In genomic region chr13:27644302-27644701, GRCh38 we compare ENCODE assay signal across 12 cellular contexts. TPM values are rescaled to one million over a fixed set of nuclear protein-coding genes. Genes with fewer than 3 reads are reported as not detected.
DNase-seq lines count a peak whose midpoint lies in the region; ATAC-seq, FAIRE-seq and TF ChIP-seq lines count a peak whose summit lies in the region.
"Had no signal": no experiment of that assay in that cellular context is flagged by ENCODE, and none has a peak within 500 bp of the region (broad histone marks: within the 10 kb centered on the region; RNA-seq: fewer than 3 reads in every experiment).

No MANE protein-coding gene starts in this region.

- intact Hi-C loops in right lobe of liver (cut with DNase I): no loop called here
- intact Hi-C loops in activated CD4-positive, alpha-beta T cell treated with anti-CD3 and anti-CD28 coated beads, Interleukin-2, amount 10 ng/mL, durations not matched to agents 24 days and 14 days (cut with micrococcal nuclease): no loop called here

- H3K4me3 ChIP-seq in AG04450 (ENCODE audit: low read depth, low read length): no peak overlapping the region
- H3K4me3 ChIP-seq in bronchial epithelial cell (ENCODE audit: low read depth, low read length): no peak overlapping the region
- H3K4me3 ChIP-seq in right lobe of liver: no peak overlapping the region
- H3K4me3 ChIP-seq: dorsolateral prefrontal cortex had no signal

- 0% methylated on average over 1 of the region's 1 CpG for WGBS in right lobe of liver (ENCODE audit: insufficient coverage, low coverage, low lambda C conversion rate, missing lambda C conversion rate)

- peak; percentile 50 to 82 (median 69) for ATAC-seq in right lobe of liver
- no peak for ATAC-seq in GM18909 (IDR thresholded peaks at IDR 0.05; ENCODE audit: poor library complexity, unreplicated experiment)

- H3K27me3 Mint-ChIP-seq in activated CD4-positive, alpha-beta T cell treated with anti-CD3 and anti-CD28 coated beads, Interleukin-2, amount 10 ng/mL, durations not matched to agents 24 days and 14 days: no peaks in the 10 kb centered on the region
- H3K27me3 Mint-ChIP-seq: CD4-positive, CD25-positive, alpha-beta regulatory T cell had no signal

- FAIRE-seq in bronchial epithelial cell (lab: Jason Lieb, UNC): no peak

- H3K4me1 Mint-ChIP-seq in activated CD4-positive, alpha-beta T cell treated with anti-CD3 and anti-CD28 coated beads, Interleukin-2, amount 10 ng/mL, durations not matched to agents 24 days and 14 days: peaks cover 5% of the 10 kb centered on the region

- TF ChIP-seq POLR2A in right lobe of liver (IDR thresholded peaks at IDR 0.05): no peak

- H3K36me3 Mint-ChIP-seq in activated CD4-positive, alpha-beta T cell treated with anti-CD3 and anti-CD28 coated beads, Interleukin-2, amount 10 ng/mL, durations not matched to agents 24 days and 14 days (ENCODE audit: low read depth): peaks cover 37% of the 10 kb centered on the region

- no peak overlapping the region for H3K27ac Mint-ChIP-seq in activated CD4-positive, alpha-beta T cell treated with anti-CD3 and anti-CD28 coated beads, Interleukin-2, amount 10 ng/mL, durations not matched to agents 24 days and 14 days

- CTCF ChIA-PET in AG04450 (lab: Charles Lee): interaction anchor here (0.7 to 1.2 kb wide), 3 partner anchors 111 to 282 kb away, joined by 3 to 4 read pairs (median 3); no protein-coding TSS in a partner anchor

- no peaks in the 10 kb centered on the region for H3K27me3 ChIP-seq in AG04450 (ENCODE audit: control insufficient read depth, insufficient read depth, low read length)
- H3K27me3 ChIP-seq in bronchial epithelial cell (ENCODE audit: control insufficient read depth, insufficient read depth, low read length): no peaks in the 10 kb centered on the region
- H3K27me3 ChIP-seq in right lobe of liver: no peaks in the 10 kb centered on the region
- H3K27me3 ChIP-seq: dorsolateral prefrontal cortex had no signal

- H3K4me1 ChIP-seq in right lobe of liver: peaks cover 0 to 27% (median 7%) of the 10 kb centered on the region in 4 donors
- H3K4me1 ChIP-seq: parathyroid adenoma had no signal

- H3K27ac ChIP-seq in AG04450 (ENCODE audit: low read depth, low read length): no peak overlapping the region
- no peak overlapping the region for H3K27ac ChIP-seq in right lobe of liver
- H3K27ac ChIP-seq: dorsolateral prefrontal cortex, parathyroid adenoma had no signal

- H3K9me3 ChIP-seq in AG04450 (ENCODE audit: control insufficient read depth, insufficient read depth, low read length) (no peaks in the 10 kb centered on the region), right lobe of liver (no peaks in the 10 kb centered on the region)

- H3K9me3 Mint-ChIP-seq in activated CD4-positive, alpha-beta T cell treated with anti-CD3 and anti-CD28 coated beads, Interleukin-2, amount 10 ng/mL, durations not matched to agents 24 days and 14 days: peaks cover 3% of the 10 kb centered on the region

- H3K36me3 ChIP-seq in bronchial epithelial cell (ENCODE audit: control insufficient read depth, insufficient read depth, low read length): peaks cover 4% of the 10 kb centered on the region
- H3K36me3 ChIP-seq in right lobe of liver: peaks cover 0 to 3% (median 0%) of the 10 kb centered on the region in 4 donors

- peak; percentile 79 for DNase-seq in AG04450 (ENCODE audit: low read depth, low spot score)
- peak; percentile 1 for DNase-seq in HS-27A (ENCODE audit: low read depth)
- peak; percentile 85 for DNase-seq in bronchial epithelial cell (ENCODE audit: low read depth)
- no peak for DNase-seq in right lobe of liver
- no peak for DNase-seq in KG1 (lab: John Stamatoyannopoulos, UW)
- DNase-seq in stimulated activated naive CD4-positive, alpha-beta T cell (lab: John Stamatoyannopoulos, UW): no peak
- DNase-seq in activated CD4-positive, alpha-beta T cell treated with anti-CD3 and anti-CD28 coated beads, Interleukin-2, amount 10 ng/mL, durations not matched to agents 24 days and 14 days: no peak
- DNase-seq: CD4-positive, CD25-positive, alpha-beta regulatory T cell; dorsolateral prefrontal cortex; immature natural killer cell had no signal

- POLR2A ChIA-PET in AG04450 (lab: Yijun Ruan, JAX): no interaction called here

- TF ChIP-seq CTCF in AG04450 (IDR thresholded peaks at IDR 0.05; ENCODE audit: low read depth, low read length): no peak
- TF ChIP-seq CTCF in bronchial epithelial cell (IDR thresholded peaks at IDR 0.05; ENCODE audit: insufficient read depth, low read length, severe bottlenecking): no peak
- no peak for TF ChIP-seq CTCF in right lobe of liver (IDR thresholded peaks at IDR 0.05)

- H3K4me3 Mint-ChIP-seq in activated CD4-positive, alpha-beta T cell treated with anti-CD3 and anti-CD28 coated beads, Interleukin-2, amount 10 ng/mL, durations not matched to agents 24 days and 14 days: no peak overlapping the region
- H3K4me3 Mint-ChIP-seq: CD4-positive, CD25-positive, alpha-beta regulatory T cell; immature natural killer cell had no signal

RNA-seq across cellular contexts. Expression of gene POLR1D, which starts 22.6 kb away (rescaled TPM):
- polyA plus RNA-seq in AG04450 (2011; rRNA removed): 155 and 174 TPM in 2 replicates
- polyA minus RNA-seq in AG04450 (2011; rRNA and poly(A)+ RNA removed): 39.6 and 53.4 TPM in 2 replicates
- total RNA-seq in bronchial epithelial cell (134 and 140 TPM in 2 replicates), right lobe of liver (10 to 100 TPM; 34.9 to 56.2 (median 46.6) TPM)
- 134 and 140 TPM in 2 replicates for total RNA-seq in activated CD4-positive, alpha-beta T cell treated with anti-CD3 and anti-CD28 coated beads, Interleukin-2, amount 10 ng/mL, durations not matched to agents 24 days and 14 days

RNA-seq across cellular contexts. Expression of gene LNX2, which starts 24.0 kb away (rescaled TPM):
- 6.2 and 6.9 TPM in 2 replicates for polyA plus RNA-seq in AG04450 (2011; rRNA removed)
- polyA minus RNA-seq in AG04450 (2011; rRNA and poly(A)+ RNA removed): 10.0 and 10.3 TPM in 2 replicates
- total RNA-seq in bronchial epithelial cell (29.1 and 29.2 TPM in 2 replicates), right lobe of liver (10 to 100 TPM in 5 of 6 experiments, 1 to 10 TPM in 1; 9.5 to 28.3 (median 19.6) TPM)
- 4.1 and 4.3 TPM in 2 replicates for total RNA-seq in activated CD4-positive, alpha-beta T cell treated with anti-CD3 and anti-CD28 coated beads, Interleukin-2, amount 10 ng/mL, durations not matched to agents 24 days and 14 days

Comparison
In these comparisons a context has a peak if more than half of its experiments do, and no peak if none do; other contexts are left out.
1. DNase-seq: peak in AG04450 (single experiment), HS-27A (single experiment) and bronchial epithelial cell (single experiment); none in right lobe of liver (0 of 3), KG1 (single experiment), stimulated activated naive CD4-positive, alpha-beta T cell (0 of 6) and activated CD4-positive, alpha-beta T cell treated with anti-CD3 and anti-CD28 coated beads, Interleukin-2, amount 10 ng/mL, durations not matched to agents 24 days and 14 days (single experiment).